In the genomic region with DNA sequence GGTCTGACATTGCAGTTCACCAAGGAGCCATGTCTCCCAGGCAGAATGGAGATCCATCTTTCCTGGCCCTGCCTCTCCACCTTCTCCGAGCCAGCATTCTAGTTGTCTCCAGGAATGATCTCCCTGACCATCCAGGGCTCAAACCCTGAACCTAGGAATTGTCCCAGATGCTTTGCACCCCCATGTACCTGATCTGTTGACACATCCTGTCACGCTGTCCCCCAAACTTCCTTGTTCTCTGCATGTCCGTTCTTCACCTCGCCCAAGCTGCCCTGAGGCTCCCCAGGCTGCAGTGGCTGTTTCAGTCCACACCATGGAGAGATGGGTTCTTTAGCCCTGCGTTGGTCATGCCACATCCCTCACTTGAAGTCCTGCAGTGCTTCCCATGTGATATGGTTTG, we compare ENCODE assay signal across 16 cellular contexts.
"Had no signal": no experiment of that assay in that cellular context is flagged by ENCODE, and none has a peak within 500 bp of the region (broad histone marks: within the 10 kb centered on the region; RNA-seq: fewer than 3 reads in every experiment).

No MANE protein-coding gene starts in this region.

- H3K9me3 ChIP-seq: adrenal gland, gastrocnemius medialis, SK-N-SH had no signal

- ATAC-seq: activated CD4-positive, CD25-positive, alpha-beta regulatory T cell treated with anti-CD3 and anti-CD28 coated beads, Interleukin-2, amount 50 U/mL, for 24 hours; activated CD8-positive, alpha-beta memory T cell treated with anti-CD3 and anti-CD28 coated beads, Interleukin-2, amount 10 ng/mL, durations not matched to agents 7 days and 5 days; gastrocnemius medialis; stimulated activated naive CD8-positive, alpha-beta T cell treated with anti-CD3 and anti-CD28 coated beads, Interleukin-15, amount 100 ng/mL, for 72 hours had no signal

- H3K27me3 Mint-ChIP-seq: activated CD8-positive, alpha-beta memory T cell treated with anti-CD3 and anti-CD28 coated beads, Interleukin-2, amount 10 ng/mL, durations not matched to agents 7 days and 5 days; stimulated activated naive CD8-positive, alpha-beta T cell treated with anti-CD3 and anti-CD28 coated beads, Interleukin-15, amount 100 ng/mL, for 72 hours had no signal

- H3K36me3 ChIP-seq: adrenal gland, breast epithelium, gastrocnemius medialis, left ventricle myocardium inferior, upper lobe of left lung had no signal

- H3K4me3 Mint-ChIP-seq: activated CD8-positive, alpha-beta memory T cell treated with anti-CD3 and anti-CD28 coated beads, Interleukin-2, amount 10 ng/mL, durations not matched to agents 7 days and 5 days; stimulated activated naive CD8-positive, alpha-beta T cell treated with anti-CD3 and anti-CD28 coated beads, Interleukin-15, amount 100 ng/mL, for 72 hours had no signal

- H3K4me3 ChIP-seq: adrenal gland, breast epithelium, gastrocnemius medialis, left ventricle myocardium inferior, upper lobe of left lung had no signal

- H3K4me1 ChIP-seq: breast epithelium, gastrocnemius medialis had no signal

- H3K27ac Mint-ChIP-seq: activated CD8-positive, alpha-beta memory T cell treated with anti-CD3 and anti-CD28 coated beads, Interleukin-2, amount 10 ng/mL, durations not matched to agents 7 days and 5 days had no signal

- DNase-seq: activated CD4-positive, alpha-beta T cell treated with anti-CD3 and anti-CD28 coated beads, Interleukin-2, amount 50 U/mL, for 4 hours; activated CD8-positive, alpha-beta memory T cell treated with anti-CD3 and anti-CD28 coated beads, Interleukin-2, amount 10 ng/mL, durations not matched to agents 7 days and 5 days; adrenal gland; cerebellar nuclear complex; cortex of kidney; effector CD4-positive, alpha-beta T cell; gastrocnemius medialis; left ventricle myocardium inferior; mammary epithelial cell; midbrain; retina; SK-N-SH; stimulated activated naive CD8-positive, alpha-beta T cell treated with anti-CD3 and anti-CD28 coated beads, Interleukin-15, amount 100 ng/mL, for 72 hours had no signal

- H3K27ac ChIP-seq: adrenal gland, breast epithelium, gastrocnemius medialis, left ventricle myocardium inferior had no signal

- H3K27me3 ChIP-seq: adrenal gland, breast epithelium, gastrocnemius medialis, upper lobe of left lung had no signal
